ENCODE assay signal across 14 cellular contexts in genomic region chr12:66879392-66879791, GRCh38.
DNase-seq lines count a peak whose midpoint lies in the region; ATAC-seq and TF ChIP-seq lines count a peak whose summit lies in the region.
"Had no signal": no experiment of that assay in that cellular context is flagged by ENCODE, and none has a peak within 500 bp of the region (broad histone marks: within the 10 kb centered on the region; RNA-seq: fewer than 3 reads in every experiment).

No MANE protein-coding gene starts in this region.

- no peak for TF ChIP-seq CTCF in right atrium auricular region (IDR thresholded peaks at IDR 0.05)
- no peak for TF ChIP-seq CTCF in Peyer's patch (IDR thresholded peaks at IDR 0.05)

- no peak for DNase-seq in Right ventricle myocardium superior
- no peak for DNase-seq in right atrium auricular region (ENCODE audit: low spot score)
- DNase-seq in NCI-H146 (lab: John Stamatoyannopoulos, UW) = peak; percentile 16
- peak; percentile 22 for DNase-seq in NCI-H524 treated with DMSO at 0.1 percent for 48 hours (lab: John Stamatoyannopoulos, UW)
- DNase-seq in NCI-H82 (lab: John Stamatoyannopoulos, UW) = no peak
- no peak for DNase-seq in MV-4-11 (lab: John Stamatoyannopoulos, UW)
- no peak for DNase-seq in Peyer's patch
- DNase-seq: CD8-positive, alpha-beta T cell; H9; IMR-90; NCI-H1694 treated with DMSO at 0.1 percent for 48 hours; NCI-H446; SHP77 treated with DMSO at 0.1 percent for 48 hours; T-helper 17 cell had no signal

- ATAC-seq in Right ventricle myocardium superior (ENCODE audit: poor library complexity) = peak; percentile 51
- ATAC-seq: CD8-positive, alpha-beta T cell; T-helper 17 cell had no signal

- H3K27ac ChIP-seq in right atrium auricular region (no peak overlapping the region), Peyer's patch (no peak overlapping the region)

- no peak overlapping the region for H3K4me3 ChIP-seq in right atrium auricular region
- H3K4me3 ChIP-seq in Peyer's patch = no peak overlapping the region

- H3K27me3 ChIP-seq in right atrium auricular region = no peaks in the 10 kb centered on the region
- H3K27me3 ChIP-seq in Peyer's patch = no peaks in the 10 kb centered on the region

- H3K4me1 ChIP-seq in right atrium auricular region (peaks cover 0 to 9% of the 10 kb centered on the region in 2 donors), Peyer's patch (no peaks in the 10 kb centered on the region)

- no peak for TF ChIP-seq POLR2A in Peyer's patch (IDR thresholded peaks at IDR 0.05)

- intact Hi-C loops in Right ventricle myocardium superior (cut with DNase I) = no loop called here

- H3K9me3 ChIP-seq in right atrium auricular region (no peaks in the 10 kb centered on the region), Peyer's patch (no peaks in the 10 kb centered on the region)

- no peaks in the 10 kb centered on the region for H3K36me3 ChIP-seq in right atrium auricular region
- no peaks in the 10 kb centered on the region for H3K36me3 ChIP-seq in Peyer's patch

Comparison
In these comparisons a context has a peak if more than half of its experiments do, and no peak if none do; other contexts are left out.
1. DNase-seq: peak in NCI-H146 (single experiment) and NCI-H524 treated with DMSO at 0.1 percent for 48 hours (single experiment); none in Right ventricle myocardium superior (single experiment), right atrium auricular region (single experiment), NCI-H82 (single experiment), MV-4-11 (single experiment) and Peyer's patch (0 of 3).